Comparison of ENCODE assay signal across 26 cellular contexts in genomic region chr17:7786866-7787265, GRCh38.
"Had no signal": no experiment of that assay in that cellular context is flagged by ENCODE, and none has a peak within 500 bp of the region (broad histone marks: within the 10 kb centered on the region; RNA-seq: fewer than 3 reads in every experiment).

No MANE protein-coding gene starts in this region.

- H3K4me3 ChIP-seq: heart left ventricle, left ventricle myocardium inferior, lung, mucosa of descending colon, ovary, right atrium auricular region, right lobe of liver, smooth muscle cell, suprapubic skin, thoracic aorta, tibial artery, upper lobe of right lung had no signal

- FAIRE-seq: islet of Langerhans, urothelium cell line had no signal

- ATAC-seq: mucosa of descending colon; naive thymus-derived CD4-positive, alpha-beta T cell; natural killer cell treated with Interleukin-12 subunit alpha and Interleukin-12 subunit beta and Interleukin-15 and Interleukin-18, amount 100 ng/mL, for 72 hours; right lobe of liver; upper lobe of right lung had no signal

- DNase-seq: heart left ventricle; hypothalamus; immature natural killer cell; left ventricle myocardium inferior; midbrain; mucosa of descending colon; naive thymus-derived CD4-positive, alpha-beta T cell; occipital lobe; ovary; right lobe of liver; stimulated activated CD4-positive, alpha-beta T cell treated with anti-CD3 and anti-CD28 coated beads, Interleukin-1b, Interleukin-23, amount 100 ng/mL, for 48 hours; stimulated activated CD4-positive, alpha-beta T cell treated with anti-CD3 and anti-CD28 coated beads, Interleukin-2, amount 100 ng/mL, for 48 hours; stimulated activated CD4-positive, alpha-beta T cell treated with anti-CD3 and anti-CD28 coated beads, Interleukin-4, amount 100 ng/mL, for 4 hours; stimulated activated naive CD4-positive, alpha-beta T cell; tibial artery; trophoblast cell; upper lobe of right lung had no signal

- H3K27me3 ChIP-seq: ovary, right atrium auricular region, right lobe of liver, suprapubic skin, tibial artery, upper lobe of right lung had no signal

- H3K4me1 ChIP-seq: heart left ventricle, left ventricle myocardium inferior, right atrium auricular region, right lobe of liver, suprapubic skin, tibial artery, upper lobe of right lung had no signal

- H3K4me2 ChIP-seq: smooth muscle cell had no signal

- H3K36me3 ChIP-seq: heart left ventricle, left ventricle myocardium inferior, neutrophil, ovary, right atrium auricular region, right lobe of liver, suprapubic skin, thoracic aorta, tibial artery, upper lobe of right lung had no signal

- H3K9me3 ChIP-seq: heart left ventricle, left ventricle myocardium inferior, mucosa of descending colon, neutrophil, ovary, right atrium auricular region, right lobe of liver, suprapubic skin, thoracic aorta, tibial artery, upper lobe of right lung had no signal

- H3K27ac ChIP-seq: heart left ventricle, left ventricle myocardium inferior, neutrophil, ovary, right atrium auricular region, right lobe of liver, suprapubic skin, thoracic aorta, tibial artery, upper lobe of right lung had no signal
